Comparison of ENCODE assay signal across 27 cellular contexts in genomic region chr7:17682586-17682985, GRCh38.
DNase-seq lines count a peak whose midpoint lies in the region; ATAC-seq and TF ChIP-seq lines count a peak whose summit lies in the region.
"Had no signal": no experiment of that assay in that cellular context is flagged by ENCODE, and none has a peak within 500 bp of the region (broad histone marks: within the 10 kb centered on the region; RNA-seq: fewer than 3 reads in every experiment).

No MANE protein-coding gene starts in this region.

- H3K27ac ChIP-seq in Peyer's patch = no peak overlapping the region
- H3K27ac ChIP-seq: 22Rv1, colonic mucosa, HL-60, neural progenitor cell, thyroid gland had no signal

- H3K4me1 ChIP-seq in Peyer's patch = peaks cover 0 to 4% (median 0%) of the 10 kb centered on the region in 4 donors
- H3K4me1 ChIP-seq: colonic mucosa, HAP-1 had no signal

- no peak for TF ChIP-seq POLR2A in Peyer's patch (IDR thresholded peaks at IDR 0.05)

- no peak for ATAC-seq in GM18868 (IDR thresholded peaks at IDR 0.05; ENCODE audit: unreplicated experiment)
- ATAC-seq: esophagus mucosa, sciatic nerve had no signal

- H3K36me3 ChIP-seq in Peyer's patch = no peaks in the 10 kb centered on the region
- H3K36me3 ChIP-seq: colonic mucosa, HAP-1, neural progenitor cell, thyroid gland had no signal

- no peaks in the 10 kb centered on the region for H3K27me3 ChIP-seq in Peyer's patch
- H3K27me3 ChIP-seq: colonic mucosa, neural progenitor cell, thyroid gland had no signal

- no peaks in the 10 kb centered on the region for H3K9me3 ChIP-seq in Peyer's patch
- H3K9me3 ChIP-seq: colonic mucosa, HAP-1, thyroid gland had no signal

- peak in 2 of 3 experiments; percentile 20 to 71 for DNase-seq in NCI-H1417 (lab: John Stamatoyannopoulos, UW)
- DNase-seq in NCI-H1417 treated with DMSO at 0.1 percent for 48 hours (lab: John Stamatoyannopoulos, UW) = no peak
- peak; percentile 38 for DNase-seq in SK-MEL-5 (ENCODE audit: low read depth, low spot score)
- DNase-seq in fibroblast of mammary gland (ENCODE audit: low read depth) = peak; percentile 65
- DNase-seq in activated CD4-positive, alpha-beta T cell treated with anti-CD3 and anti-CD28 coated beads, Interleukin-2, amount 50 U/mL, for 1 hour = no peak
- DNase-seq in NCI-H2196 treated with DMSO at 0.1 percent for 48 hours (lab: John Stamatoyannopoulos, UW; ENCODE audit: unreplicated experiment) = no peak
- no peak for DNase-seq in Peyer's patch
- DNase-seq: activated CD4-positive, alpha-beta memory T cell treated with anti-CD3 and anti-CD28 coated beads for 36 hours; activated CD4-positive, CD25-positive, alpha-beta regulatory T cell; activated effector memory CD4-positive, alpha-beta T cell treated with Interleukin-2 at 50 U/mL for 16 hours; activated naive CD8-positive, alpha-beta T cell treated with anti-CD3 and anti-CD28 coated beads for 36 hours; colonic mucosa; effector memory CD4-positive, alpha-beta T cell; kidney glomerular epithelial cell; NCI-H1092 treated with DMSO at 0.1 percent for 48 hours; NCI-H2081; NCI-H446; Right ventricle myocardium superior; stimulated activated CD4-positive, alpha-beta T cell treated with anti-CD3 and anti-CD28 coated beads, Interleukin-15, amount 100 ng/mL, for 24 hours; thyroid gland had no signal

- no peak for TF ChIP-seq CTCF in fibroblast of mammary gland (conservative IDR thresholded peaks at IDR 0.05; ENCODE audit: control insufficient read depth, insufficient read depth, low read depth, low read length)
- TF ChIP-seq CTCF in Peyer's patch (IDR thresholded peaks at IDR 0.05) = no peak

- no peak overlapping the region for H3K4me3 ChIP-seq in fibroblast of mammary gland (ENCODE audit: control insufficient read depth, low read depth, low read length)
- H3K4me3 ChIP-seq in Peyer's patch = no peak overlapping the region
- H3K4me3 ChIP-seq: colonic mucosa, HAP-1, neural progenitor cell, thyroid gland had no signal

- in situ Hi-C loops in SK-MEL-5 (cut with HindIII; ENCODE audit: low pct_unique_long_range_greater_than_20kb, low sequenced_read_pairs) = no loop called here

Comparison
In these comparisons a context has a peak if more than half of its experiments do, and no peak if none do; other contexts are left out.
1. DNase-seq: peak in NCI-H1417 (2 of 3), SK-MEL-5 (single experiment) and fibroblast of mammary gland (single experiment); none in NCI-H1417 treated with DMSO at 0.1 percent for 48 hours (single experiment), activated CD4-positive, alpha-beta T cell treated with anti-CD3 and anti-CD28 coated beads, Interleukin-2, amount 50 U/mL, for 1 hour (single experiment), NCI-H2196 treated with DMSO at 0.1 percent for 48 hours (single experiment) and Peyer's patch (0 of 3).